In the genomic region with DNA sequence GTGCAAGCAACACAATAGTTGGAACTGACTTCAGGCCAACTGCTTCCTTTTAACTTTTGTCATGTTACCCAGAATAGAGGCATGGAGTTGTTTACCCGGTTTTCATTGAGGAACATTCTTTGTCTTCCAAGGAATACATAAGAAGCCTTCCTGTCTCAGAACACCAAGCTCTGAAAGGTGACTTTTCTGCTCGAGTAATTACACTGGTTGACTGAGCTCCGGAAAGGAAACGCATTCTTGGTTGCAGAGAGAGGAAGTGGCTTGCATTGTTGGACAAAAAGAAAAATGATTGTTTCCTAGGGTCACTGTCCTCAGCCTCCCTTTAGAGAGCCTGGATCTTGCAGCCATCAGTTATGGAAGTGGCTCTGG, we compare ENCODE assay signal across 8 cellular contexts. TPM values are rescaled to one million over a fixed set of nuclear protein-coding genes. Genes with fewer than 3 reads are reported as not detected.
DNase-seq lines count a peak whose midpoint lies in the region; ATAC-seq and TF ChIP-seq lines count a peak whose summit lies in the region.

No MANE protein-coding gene starts in this region.

- peak; percentile 58 for DNase-seq in GM13976 (ENCODE audit: low spot score)
- DNase-seq in SW480 (ENCODE audit: low spot score) = peak; percentile 78
- no peak for DNase-seq in Right ventricle myocardium superior
- peak in 1 of 2 donors; percentile 23 for DNase-seq in gastrocnemius medialis
- DNase-seq in G401 (ENCODE audit: low spot score) = no peak
- no peak for DNase-seq in activated CD4-positive, alpha-beta T cell treated with anti-CD3 and anti-CD28 coated beads, Interleukin-2, amount 50 U/mL, for 1 hour
- DNase-seq in OCI-M2 (lab: John Stamatoyannopoulos, UW; ENCODE audit: unreplicated experiment) = no peak

- TF ChIP-seq CTCF in GM13976 (IDR thresholded peaks at IDR 0.05; ENCODE audit: borderline replicate concordance, control extremely low read depth, extremely low read depth, insufficient read depth, missing control alignments) = no peak
- no peak for TF ChIP-seq CTCF in gastrocnemius medialis (IDR thresholded peaks at IDR 0.05 in 4 of 5, conservative IDR thresholded peaks at IDR 0.05 in 1 of 5)

- intact Hi-C loops in Right ventricle myocardium superior (cut with DNase I) (no loop called here), gastrocnemius medialis (cut with DNase I; ENCODE audit: low total_unique reads) (no loop called here)

- peak overlapping the region; percentile 71 to 92 (median 80) for H3K27ac ChIP-seq in gastrocnemius medialis

- TF ChIP-seq POLR2A in gastrocnemius medialis (IDR thresholded peaks at IDR 0.05) = peak in 1 of 2 donors; percentile 18

- ATAC-seq in Right ventricle myocardium superior (ENCODE audit: poor library complexity) (peak; percentile 58), gastrocnemius medialis (peak; percentile 83 to 97), GM21529 (IDR thresholded peaks at IDR 0.05; ENCODE audit: unreplicated experiment) (no peak)

- H3K4me1 ChIP-seq in gastrocnemius medialis = peaks cover 19 to 36% of the 10 kb centered on the region in 2 donors

- no peak overlapping the region for H3K4me3 ChIP-seq in gastrocnemius medialis

- H3K9me3 ChIP-seq in gastrocnemius medialis = no peaks in the 10 kb centered on the region

- no peaks in the 10 kb centered on the region for H3K36me3 ChIP-seq in gastrocnemius medialis

- no peaks in the 10 kb centered on the region for H3K27me3 ChIP-seq in gastrocnemius medialis

- in situ Hi-C loops in GM13976 (cut with MboI; ENCODE audit: low sequenced_read_pairs, unreplicated experiment) = no loop called here
- in situ Hi-C loops in gastrocnemius medialis (cut with MboI; ENCODE audit: low sequenced_read_pairs in 4 of 4) = no loop called here
- in situ Hi-C loops in G401 (cut with HindIII; ENCODE audit: low sequenced_read_pairs) = no loop called here

RNA-seq across cellular contexts. Expression of gene SEC14L1, which starts 30.8 kb away (rescaled TPM):
- total RNA-seq in Right ventricle myocardium superior (63.9 TPM), gastrocnemius medialis (10 to 100 TPM; 55.0 to 94.1 (median 73.7) TPM)
- 48.1 and 58.3 TPM in 2 replicates for total RNA-seq in G401 (2014; rRNA removed; shearing (Covaris generic))

Comparison
In these comparisons a context has a peak if more than half of its experiments do, and no peak if none do; other contexts are left out.
1. DNase-seq: peak in GM13976 (single experiment) and SW480 (single experiment); none in Right ventricle myocardium superior (single experiment), G401 (single experiment), activated CD4-positive, alpha-beta T cell treated with anti-CD3 and anti-CD28 coated beads, Interleukin-2, amount 50 U/mL, for 1 hour (single experiment) and OCI-M2 (single experiment).